In genomic region chr7:79787623-79788022, GRCh38 we compare ENCODE assay signal across 17 cellular contexts.
A peak's percentile ranks its signal among the peaks of the same experiment; 100 is the strongest.
DNase-seq lines count a peak whose midpoint lies in the region; ATAC-seq, FAIRE-seq and TF ChIP-seq lines count a peak whose summit lies in the region.
"Had no signal": no experiment of that assay in that cellular context is flagged by ENCODE, and none has a peak within 500 bp of the region (broad histone marks: within the 10 kb centered on the region; RNA-seq: fewer than 3 reads in every experiment).

No MANE protein-coding gene starts in this region.

- peaks cover 4% of the 10 kb centered on the region for H3K4me1 Mint-ChIP-seq in astrocyte (ENCODE audit: low read depth, unreplicated experiment)
- no peaks in the 10 kb centered on the region for H3K4me1 Mint-ChIP-seq in naive thymus-derived CD4-positive, alpha-beta T cell
- H3K4me1 Mint-ChIP-seq: CD4-positive, alpha-beta memory T cell; GM23338 had no signal

- no peak overlapping the region for H3K4ac ChIP-seq in mesendoderm (ENCODE audit: low read depth, low read length)

- no peak overlapping the region for H3K27ac Mint-ChIP-seq in astrocyte (ENCODE audit: unreplicated experiment)
- no peak overlapping the region for H3K27ac Mint-ChIP-seq in naive thymus-derived CD4-positive, alpha-beta T cell
- H3K27ac Mint-ChIP-seq: CD4-positive, alpha-beta memory T cell; GM23338 had no signal

- POLR2A ChIA-PET in naive thymus-derived CD4-positive, alpha-beta T cell (lab: Charles Lee): no interaction called here

- no peak overlapping the region for H3K4me3 Mint-ChIP-seq in astrocyte (ENCODE audit: unreplicated experiment)
- no peak overlapping the region for H3K4me3 Mint-ChIP-seq in naive thymus-derived CD4-positive, alpha-beta T cell
- H3K4me3 Mint-ChIP-seq: CD4-positive, alpha-beta memory T cell; GM23338 had no signal

- peak overlapping the region; percentile 57 for H2AFZ ChIP-seq in GM23248
- no peak overlapping the region for H2AFZ ChIP-seq in astrocyte (ENCODE audit: low read depth, low read length)
- H2AFZ ChIP-seq in smooth muscle cell (ENCODE audit: low read depth): peak overlapping the region; percentile 3
- H2AFZ ChIP-seq: GM23338 had no signal

- no peak overlapping the region for H2BK15ac ChIP-seq in mesendoderm (replicated peaks; ENCODE audit: low read depth)

- H3K79me2 ChIP-seq in GM23248 (ENCODE audit: insufficient read depth) (no peaks in the 10 kb centered on the region), astrocyte (ENCODE audit: insufficient read depth, low read length) (no peaks in the 10 kb centered on the region), smooth muscle cell (ENCODE audit: low read depth) (no peaks in the 10 kb centered on the region), mesendoderm (ENCODE audit: control insufficient read depth, insufficient read depth, low read length) (no peaks in the 10 kb centered on the region)

- H3K4me2 ChIP-seq in GM23248 (ENCODE audit: unreplicated experiment) (peak overlapping the region; percentile 57), astrocyte (ENCODE audit: low read length) (no peak overlapping the region), smooth muscle cell (peak overlapping the region; percentile 36), mesendoderm (ENCODE audit: low read length) (no peak overlapping the region)
- H3K4me2 ChIP-seq: GM23338 had no signal

- no peak overlapping the region for H4K5ac ChIP-seq in mesendoderm (ENCODE audit: low read length)

- H3K27me3 ChIP-seq in GM23248 (replicated peaks; ENCODE audit: insufficient read depth) (no peaks in the 10 kb centered on the region), astrocyte (ENCODE audit: insufficient read depth, low read length) (no peaks in the 10 kb centered on the region), smooth muscle cell (ENCODE audit: low read depth) (no peaks in the 10 kb centered on the region), mesendoderm (ENCODE audit: insufficient read depth, low read length, poor library complexity) (no peaks in the 10 kb centered on the region)
- no peaks in the 10 kb centered on the region for H3K27me3 ChIP-seq in naive thymus-derived CD4-positive, alpha-beta T cell (ENCODE audit: control insufficient read depth in 2 of 2, insufficient read depth in 2 of 2, low read length in 2 of 2)
- H3K27me3 ChIP-seq: BE2C had no signal

- CTCF ChIA-PET in naive thymus-derived CD4-positive, alpha-beta T cell (lab: Charles Lee): no interaction called here

- no peak overlapping the region for H4K8ac ChIP-seq in mesendoderm (ENCODE audit: low read depth, low read length)

- H3K18ac ChIP-seq in mesendoderm (ENCODE audit: low read length): no peak overlapping the region

- no peaks in the 10 kb centered on the region for H3K9me3 Mint-ChIP-seq in astrocyte (ENCODE audit: unreplicated experiment)
- peaks cover 0 to 8% (median 0%) of the 10 kb centered on the region in 11 donors for H3K9me3 Mint-ChIP-seq in naive thymus-derived CD4-positive, alpha-beta T cell
- H3K9me3 Mint-ChIP-seq: GM23338 had no signal

- H3K4me1 ChIP-seq in GM23248 (ENCODE audit: insufficient read depth): peaks cover 43% of the 10 kb centered on the region
- H3K4me1 ChIP-seq in astrocyte (ENCODE audit: insufficient read depth, low read length): no peaks in the 10 kb centered on the region
- H3K4me1 ChIP-seq in smooth muscle cell (ENCODE audit: low read depth): no peaks in the 10 kb centered on the region
- H3K4me1 ChIP-seq in mesendoderm (ENCODE audit: control insufficient read depth, low read depth, low read length): no peaks in the 10 kb centered on the region
- no peaks in the 10 kb centered on the region for H3K4me1 ChIP-seq in naive thymus-derived CD4-positive, alpha-beta T cell (ENCODE audit: control insufficient read depth in 2 of 2, insufficient read depth in 2 of 2, low read length in 2 of 2)

- H3K36me3 ChIP-seq in GM23248 (ENCODE audit: low read depth) (no peaks in the 10 kb centered on the region), astrocyte (ENCODE audit: insufficient read depth, low read length) (no peaks in the 10 kb centered on the region), smooth muscle cell (ENCODE audit: low read depth) (no peaks in the 10 kb centered on the region), mesendoderm (ENCODE audit: control insufficient read depth, insufficient read depth, low read length) (no peaks in the 10 kb centered on the region)
- H3K36me3 ChIP-seq in naive thymus-derived CD4-positive, alpha-beta T cell (ENCODE audit: control insufficient read depth in 2 of 3, insufficient read depth in 3 of 3, low read length in 3 of 3): no peaks in the 10 kb centered on the region
- H3K36me3 ChIP-seq: BE2C had no signal

- DNase-seq in GM23248 (peak; percentile 34), astrocyte (ENCODE audit: low read depth) (peak; percentile 35), fibroblast of the aortic adventitia (ENCODE audit: low read depth) (peak; percentile 51), smooth muscle cell (lab: John Stamatoyannopoulos, UW; ENCODE audit: unreplicated experiment) (no peak), mesendoderm (no peak), activated gamma-delta T cell treated with Interleukin-2 at 50 U/mL for 16 hours (no peak)
- DNase-seq in naive thymus-derived CD4-positive, alpha-beta T cell: no peak
- DNase-seq: BE2C; Calu3; CD4-positive, alpha-beta memory T cell; DMS53; MM.1S; NCI-H1105; NCI-H1694; NCI-H524 had no signal

- FAIRE-seq in astrocyte (lab: Jason Lieb, UNC): peak; percentile 82
- FAIRE-seq: K562 had no signal

- no peaks in the 10 kb centered on the region for H3K79me1 ChIP-seq in mesendoderm (ENCODE audit: low read length)

- H2BK5ac ChIP-seq in mesendoderm (ENCODE audit: low read length): no peak overlapping the region

- no peaks in the 10 kb centered on the region for H3K9me2 ChIP-seq in GM23248 (ENCODE audit: insufficient read depth)

- peaks cover 15% of the 10 kb centered on the region for H3F3A ChIP-seq in GM23248 (ENCODE audit: insufficient read depth)
- peaks cover 8% of the 10 kb centered on the region for H3F3A ChIP-seq in smooth muscle cell (ENCODE audit: low read depth)

- 6 to 7% methylated on average over 3 of the region's 3 CpGs for WGBS in GM23248 (ENCODE audit: low coverage in 1 of 2, low lambda C conversion rate in 2 of 2, missing lambda C conversion rate in 2 of 2), 2 experiments
- 33% methylated on average over 3 of the region's 3 CpGs for WGBS in smooth muscle cell (ENCODE audit: low lambda C conversion rate)
- no CpG with 5 or more reads among the region's 3 CpGs for WGBS in mesendoderm (ENCODE audit: extremely low coverage, insufficient coverage, low lambda C conversion rate)

- H3K27me3 Mint-ChIP-seq in astrocyte (ENCODE audit: low read depth, unreplicated experiment): no peaks in the 10 kb centered on the region
- no peaks in the 10 kb centered on the region for H3K27me3 Mint-ChIP-seq in naive thymus-derived CD4-positive, alpha-beta T cell
- H3K27me3 Mint-ChIP-seq: CD4-positive, alpha-beta memory T cell had no signal

- intact Hi-C loops in naive thymus-derived CD4-positive, alpha-beta T cell (cut with micrococcal nuclease): no loop called here

- no peak overlapping the region for H3K56ac ChIP-seq in mesendoderm (ENCODE audit: low read length)

- no peaks in the 10 kb centered on the region for H3K36me3 Mint-ChIP-seq in astrocyte (ENCODE audit: low read depth, unreplicated experiment)
- no peaks in the 10 kb centered on the region for H3K36me3 Mint-ChIP-seq in naive thymus-derived CD4-positive, alpha-beta T cell
- H3K36me3 Mint-ChIP-seq: CD4-positive, alpha-beta memory T cell had no signal

- H3K23ac ChIP-seq in mesendoderm (ENCODE audit: low read length): no peak overlapping the region

- H3K9me3 ChIP-seq in GM23248 (ENCODE audit: low read depth) (no peaks in the 10 kb centered on the region), astrocyte (ENCODE audit: insufficient read depth, low read depth, low read length) (no peaks in the 10 kb centered on the region), smooth muscle cell (replicated peaks; ENCODE audit: low read depth) (no peaks in the 10 kb centered on the region)
- H3K9me3 ChIP-seq in naive thymus-derived CD4-positive, alpha-beta T cell (ENCODE audit: control insufficient read depth in 2 of 3, low read length in 3 of 3): no peaks in the 10 kb centered on the region
- H3K9me3 ChIP-seq: BE2C had no signal

- H3K27ac ChIP-seq in GM23248 (no peak overlapping the region), astrocyte (ENCODE audit: low read depth, low read length) (no peak overlapping the region), smooth muscle cell (ENCODE audit: low read depth) (no peak overlapping the region), mesendoderm (ENCODE audit: low read depth, low read length) (no peak overlapping the region)
- H3K27ac ChIP-seq in naive thymus-derived CD4-positive, alpha-beta T cell (ENCODE audit: low read depth, low read length): no peak overlapping the region

- H2AK5ac ChIP-seq in mesendoderm (ENCODE audit: low read length): no peak overlapping the region

- ATAC-seq in naive thymus-derived CD4-positive, alpha-beta T cell: no peak
- ATAC-seq: GM23338, K562 had no signal

- H4K20me1 ChIP-seq in GM23248 (ENCODE audit: insufficient read depth) (no peaks in the 10 kb centered on the region), astrocyte (ENCODE audit: insufficient read depth, low read length) (no peaks in the 10 kb centered on the region), smooth muscle cell (ENCODE audit: low read depth) (no peaks in the 10 kb centered on the region)

- no peak for TF ChIP-seq CTCF in astrocyte (IDR thresholded peaks at IDR 0.05; ENCODE audit: insufficient read depth, low read depth, low read length)
- no peak for TF ChIP-seq CTCF in fibroblast of the aortic adventitia (IDR thresholded peaks at IDR 0.05; ENCODE audit: insufficient read depth, low read length)
- no peak for TF ChIP-seq CTCF in smooth muscle cell (IDR thresholded peaks at IDR 0.05; ENCODE audit: borderline replicate concordance, insufficient read depth, poor library complexity, severe bottlenecking)

- in situ Hi-C loops in GM23248 (cut with MboI): no loop called here

- no peak overlapping the region for H2BK120ac ChIP-seq in mesendoderm (ENCODE audit: low read depth, low read length)

- 0 out of 2 replicates have a peak overlapping the region, but pooled peaks have one; percentile 12 for H3K9ac ChIP-seq in GM23248
- H3K9ac ChIP-seq in astrocyte (ENCODE audit: low read length): no peak overlapping the region
- no peak overlapping the region for H3K9ac ChIP-seq in smooth muscle cell (ENCODE audit: low read depth)
- no peak overlapping the region for H3K9ac ChIP-seq in mesendoderm (ENCODE audit: low read length)

- H3K4me3 ChIP-seq in GM23248 (peak overlapping the region; percentile 15; the same call in 1 of the 2 replicates), astrocyte (ENCODE audit: insufficient read depth, low read depth, low read length) (no peak overlapping the region), fibroblast of the aortic adventitia (ENCODE audit: low read depth, low read length) (no peak overlapping the region), smooth muscle cell (no peak overlapping the region), mesendoderm (ENCODE audit: low read length) (no peak overlapping the region)
- no peak overlapping the region for H3K4me3 ChIP-seq in naive thymus-derived CD4-positive, alpha-beta T cell (ENCODE audit: low read length)
- H3K4me3 ChIP-seq: GM23338, K562 had no signal

Comparison
In these comparisons a context has a peak if more than half of its experiments do, and no peak if none do; other contexts are left out.
1. DNase-seq: peak in GM23248 (single experiment), astrocyte (single experiment) and fibroblast of the aortic adventitia (single experiment); none in smooth muscle cell (single experiment), mesendoderm (single experiment), naive thymus-derived CD4-positive, alpha-beta T cell (0 of 9) and activated gamma-delta T cell treated with Interleukin-2 at 50 U/mL for 16 hours (single experiment).
2. H3K4me2 ChIP-seq: peak in GM23248 (single experiment) and smooth muscle cell (single experiment); none in astrocyte (single experiment) and mesendoderm (single experiment).